Comparison of ENCODE assay signal across 27 cellular contexts in the genomic region with DNA sequence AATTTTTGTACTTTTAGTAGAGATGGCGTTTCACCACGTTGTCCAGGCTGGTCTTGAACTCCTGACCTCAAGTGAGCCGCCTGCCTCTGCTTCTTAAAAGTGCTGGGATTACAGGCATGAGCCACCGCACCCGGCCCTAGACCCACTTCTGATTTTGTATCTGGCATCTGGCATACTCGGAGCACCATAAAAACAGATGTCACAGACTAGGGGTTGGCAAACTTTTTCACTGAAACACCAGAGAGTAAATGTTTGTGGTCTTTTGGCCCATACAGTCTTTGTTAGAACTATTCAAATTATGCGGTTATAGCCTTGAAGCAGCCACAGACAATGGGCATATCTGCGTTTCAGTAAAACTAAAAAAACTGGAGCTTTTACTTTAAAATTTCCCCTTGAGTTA.
DNase-seq lines count a peak whose midpoint lies in the region; ATAC-seq, FAIRE-seq and TF ChIP-seq lines count a peak whose summit lies in the region.
"Had no signal": no experiment of that assay in that cellular context is flagged by ENCODE, and none has a peak within 500 bp of the region (broad histone marks: within the 10 kb centered on the region; RNA-seq: fewer than 3 reads in every experiment).

No MANE protein-coding gene starts in this region.

- no peak overlapping the region for H2AFZ ChIP-seq in KMS-11 (ENCODE audit: low read depth)

- 82 to 85% methylated on average over 8 of the region's 8 CpGs for WGBS in pancreas, 2 donors

- peak overlapping the region; percentile 62 for H3K27ac Mint-ChIP-seq in neural crest cell (ENCODE audit: unreplicated experiment)
- H3K27ac Mint-ChIP-seq: B cell; CD8-positive, alpha-beta memory T cell had no signal

- no peaks in the 10 kb centered on the region for H3K79me2 ChIP-seq in KMS-11 (ENCODE audit: insufficient read depth, low read depth)

- no peak overlapping the region for H3K4me3 Mint-ChIP-seq in neural crest cell
- H3K4me3 Mint-ChIP-seq: B cell; CD8-positive, alpha-beta memory T cell had no signal

- H3K9ac ChIP-seq in KMS-11: no peak overlapping the region

- DNase-seq in SJSA1 (ENCODE audit: low read depth in 1 of 2, low spot score in 2 of 2) (peak; percentile 60 to 61), fibroblast of gingiva (ENCODE audit: low read depth) (peak; percentile 14), neural crest cell (ENCODE audit: low read depth, low spot score) (no peak), pancreas (no peak)
- DNase-seq in stimulated activated CD4-positive, alpha-beta T cell treated with anti-CD3 and anti-CD28 coated beads, Interleukin-4, amount 100 ng/mL, for 4 hours: no peak
- no peak for DNase-seq in activated effector memory CD4-positive, alpha-beta T cell treated with anti-CD3 and anti-CD28 coated beads, Interleukin-2, amount 50 U/mL, for 16 hours
- DNase-seq: Calu3; CD8-positive, alpha-beta memory T cell; DND-41; HCEC 1CT; KBM-7; NCI-H1048; NCI-H1417; NCI-H1694; NCI-H2081; NCI-H2227 treated with DMSO at 0.1 percent for 48 hours; NCI-H526 treated with DMSO at 0.1 percent for 48 hours; RPMI8226; SHP77 treated with DMSO at 0.1 percent for 48 hours had no signal

- peaks cover 15% of the 10 kb centered on the region for H3K36me3 Mint-ChIP-seq in neural crest cell (ENCODE audit: low read depth)
- H3K36me3 Mint-ChIP-seq: CD8-positive, alpha-beta memory T cell had no signal

- H3K9me3 ChIP-seq in SJSA1 (replicated peaks): no peaks in the 10 kb centered on the region; the same call in 1 of the 2 replicates
- H3K9me3 ChIP-seq in pancreas: no peaks in the 10 kb centered on the region
- H3K9me3 ChIP-seq: A549 had no signal

- ATAC-seq in pancreas: no peak
- ATAC-seq: A549 had no signal

- H3K9me3 Mint-ChIP-seq in neural crest cell: no peaks in the 10 kb centered on the region

- H3K4me1 ChIP-seq in KMS-11 (ENCODE audit: low read depth, poor library complexity, severe bottlenecking): peaks cover 36% of the 10 kb centered on the region
- H3K4me1 ChIP-seq in SJSA1 (replicated peaks): peaks cover 15% of the 10 kb centered on the region
- no peaks in the 10 kb centered on the region for H3K4me1 ChIP-seq in pancreas

- TF ChIP-seq CTCF in KMS-11 (conservative IDR thresholded peaks at IDR 0.05; ENCODE audit: low read depth, low read length) (no peak), neural crest cell (conservative IDR thresholded peaks at IDR 0.05) (no peak), pancreas (IDR thresholded peaks at IDR 0.05) (no peak)

- peak overlapping the region; percentile 26; the same call in 1 of the 2 replicates for H3K4me2 ChIP-seq in KMS-11
- H3K4me2 ChIP-seq: A549 had no signal

- no peaks in the 10 kb centered on the region for H4K20me1 ChIP-seq in KMS-11 (ENCODE audit: insufficient read depth)

- H3K27ac ChIP-seq in KMS-11 (no peak overlapping the region; the same call in 1 of the 2 replicates), SJSA1 (peak overlapping the region; percentile 42; the same call in 1 of the 2 replicates), pancreas (no peak overlapping the region)
- H3K27ac ChIP-seq: A549, C4-2B, SK-N-MC had no signal

- H3K27me3 ChIP-seq in KMS-11 (ENCODE audit: insufficient read depth, low read depth) (no peaks in the 10 kb centered on the region), SJSA1 (replicated peaks) (no peaks in the 10 kb centered on the region), pancreas (no peaks in the 10 kb centered on the region)

- no peaks in the 10 kb centered on the region for H3K27me3 Mint-ChIP-seq in neural crest cell (ENCODE audit: low read depth)
- H3K27me3 Mint-ChIP-seq: CD8-positive, alpha-beta memory T cell had no signal

- H3K36me3 ChIP-seq in KMS-11 (ENCODE audit: insufficient read depth) (peaks cover 8% of the 10 kb centered on the region; the same call in 1 of the 2 replicates), SJSA1 (peaks cover 89% of the 10 kb centered on the region), pancreas (peaks cover 0 to 63% (median 6%) of the 10 kb centered on the region in 3 donors)

- intact Hi-C loops in pancreas (cut with DNase I): no loop called here

- H3K4me3 ChIP-seq in KMS-11 (IDR thresholded peaks at IDR 0.05; ENCODE audit: insufficient read depth, low read depth, low read length): no peak overlapping the region
- no peak overlapping the region for H3K4me3 ChIP-seq in SJSA1
- H3K4me3 ChIP-seq in pancreas: no peak overlapping the region
- H3K4me3 ChIP-seq: A549, SK-N-MC had no signal

- no peak for FAIRE-seq in pancreas (lab: Jason Lieb, UNC)
- FAIRE-seq: GM12892, H1, HTR-8/SVneo had no signal

- H3K4me1 Mint-ChIP-seq in neural crest cell: no peaks in the 10 kb centered on the region
- H3K4me1 Mint-ChIP-seq: B cell; CD8-positive, alpha-beta memory T cell had no signal

Comparison
In these comparisons a context has a peak if more than half of its experiments do, and no peak if none do; other contexts are left out.
1. DNase-seq: peak in SJSA1 (2 of 2) and fibroblast of gingiva (single experiment); none in neural crest cell (single experiment), pancreas (0 of 6), stimulated activated CD4-positive, alpha-beta T cell treated with anti-CD3 and anti-CD28 coated beads, Interleukin-4, amount 100 ng/mL, for 4 hours (0 of 2) and activated effector memory CD4-positive, alpha-beta T cell treated with anti-CD3 and anti-CD28 coated beads, Interleukin-2, amount 50 U/mL, for 16 hours (single experiment).